In the genomic region with DNA sequence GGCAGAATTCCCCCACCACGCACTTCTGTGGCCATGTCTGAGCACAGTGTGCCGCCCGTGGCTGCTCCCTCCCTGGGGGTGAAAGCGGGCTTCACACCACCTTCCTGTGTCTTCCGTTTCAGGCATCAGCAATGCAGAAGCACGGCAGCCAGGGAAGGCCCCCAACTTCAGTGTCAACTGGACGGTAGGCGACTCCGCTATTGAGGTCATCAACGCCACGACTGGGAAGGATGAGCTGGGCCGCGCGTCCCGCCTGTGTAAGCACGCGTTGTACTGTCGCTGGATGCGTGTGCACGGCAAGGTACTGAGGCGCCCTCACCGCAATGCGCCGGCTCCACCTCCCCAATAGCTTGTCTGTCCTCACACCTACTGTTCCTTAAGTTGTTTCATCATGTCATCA, we compare ENCODE assay signal across 20 cellular contexts.
DNase-seq lines count a peak whose midpoint lies in the region; ATAC-seq, FAIRE-seq and TF ChIP-seq lines count a peak whose summit lies in the region.
"Had no signal": no experiment of that assay in that cellular context is flagged by ENCODE, and none has a peak within 500 bp of the region (broad histone marks: within the 10 kb centered on the region; RNA-seq: fewer than 3 reads in every experiment).

No MANE protein-coding gene starts in this region.

- H2BK12ac ChIP-seq in H9 (ENCODE audit: insufficient read length, low read depth, low read length), result no peak overlapping the region

- no peak for ATAC-seq in activated CD8-positive, alpha-beta T cell treated with anti-CD3 and anti-CD28 coated beads, Interleukin-2, amount 10 ng/mL, durations not matched to agents 7 days and 5 days
- ATAC-seq in activated CD8-positive, alpha-beta T cell treated with anti-CD3 and anti-CD28 coated beads for 36 hours, result no peak
- no peak for ATAC-seq in K562
- no peak for ATAC-seq in upper lobe of right lung
- ATAC-seq in activated T-helper 17 cell treated with anti-CD3 and anti-CD28 coated beads, Interleukin-2, amount 50 U/mL, for 72 hours (replicated peaks), result no peak
- no peak for ATAC-seq in GM21390 (IDR thresholded peaks at IDR 0.05; ENCODE audit: unreplicated experiment)
- ATAC-seq: HepG2 had no signal

- H3K9ac ChIP-seq in H9 (ENCODE audit: extremely low read depth, insufficient read length, low read length) (no peak overlapping the region), K562 (ENCODE audit: insufficient read depth in 1 of 2, low read depth in 2 of 2, low read length in 2 of 2) (no peak overlapping the region)

- H2AK5ac ChIP-seq in H9 (ENCODE audit: insufficient read length, low read length), result no peak overlapping the region

- no peaks in the 10 kb centered on the region for H3K23me2 ChIP-seq in H9 (ENCODE audit: insufficient read length, low read depth, low read length, poor library complexity, severe bottlenecking)

- no peak overlapping the region for H3K18ac ChIP-seq in H9 (ENCODE audit: insufficient read length, low read depth, low read length)

- in situ Hi-C loops in K562 (cut with MboI), result no loop called here

- H3K79me2 ChIP-seq in H9 (ENCODE audit: insufficient read depth, low read length) (no peaks in the 10 kb centered on the region), K562 (ENCODE audit: control insufficient read depth, insufficient read depth, low read length) (no peaks in the 10 kb centered on the region)

- BruUV-seq in K562 (replicated peaks; lab: Mats Ljungman, UMichigan), result no TSS peak

- H3K4me2 ChIP-seq in H9 (ENCODE audit: insufficient read depth, insufficient read length, low read length), result no peak overlapping the region
- no peak overlapping the region for H3K4me2 ChIP-seq in K562 (ENCODE audit: insufficient read depth, low read length)

- no peak overlapping the region; the same call in 1 of the 2 replicates for H3K14ac ChIP-seq in H9 (ENCODE audit: insufficient read depth, low read length)

- H3T11ph ChIP-seq in H9 (ENCODE audit: low read length), result no peak overlapping the region

- no peak overlapping the region for H4K5ac ChIP-seq in H9 (ENCODE audit: insufficient read length, low read depth, low read length)

- no peaks in the 10 kb centered on the region for H3K27me3 Mint-ChIP-seq in activated CD8-positive, alpha-beta T cell treated with anti-CD3 and anti-CD28 coated beads, Interleukin-2, amount 10 ng/mL, durations not matched to agents 7 days and 5 days (ENCODE audit: low read depth)
- no peaks in the 10 kb centered on the region for H3K27me3 Mint-ChIP-seq in activated CD8-positive, alpha-beta T cell treated with anti-CD3 and anti-CD28 coated beads for 36 hours
- no peaks in the 10 kb centered on the region for H3K27me3 Mint-ChIP-seq in H9 (ENCODE audit: low read depth)
- H3K27me3 Mint-ChIP-seq in activated T-helper 17 cell treated with anti-CD3 and anti-CD28 coated beads, Interleukin-2, amount 50 U/mL, for 72 hours, result no peaks in the 10 kb centered on the region
- H3K27me3 Mint-ChIP-seq: B cell; CD8-positive, alpha-beta memory T cell had no signal

- no peak overlapping the region for H3K4ac ChIP-seq in H9 (ENCODE audit: low read depth, low read length)

- H3K79me1 ChIP-seq in H9 (ENCODE audit: insufficient read depth, low read depth, low read length, poor library complexity, severe bottlenecking), result no peaks in the 10 kb centered on the region

- CTCF ChIA-PET in activated CD8-positive, alpha-beta T cell treated with anti-CD3 and anti-CD28 coated beads, Interleukin-2, amount 10 ng/mL, durations not matched to agents 7 days and 5 days (lab: Charles Lee), result no interaction called here
- CTCF ChIA-PET in activated CD8-positive, alpha-beta T cell treated with anti-CD3 and anti-CD28 coated beads for 36 hours (lab: Charles Lee), result no interaction called here
- CTCF ChIA-PET in K562 (lab: Yijun Ruan, JAX; ENCODE audit: low intra/inter-chr PET ratio), result no interaction called here

- no peak for DNase-seq in activated CD8-positive, alpha-beta T cell treated with anti-CD3 and anti-CD28 coated beads, Interleukin-2, amount 10 ng/mL, durations not matched to agents 7 days and 5 days
- DNase-seq in activated CD8-positive, alpha-beta T cell treated with anti-CD3 and anti-CD28 coated beads for 36 hours, result no peak
- DNase-seq in H9, result no peak
- no peak for DNase-seq in K562 (ENCODE audit: extremely low read depth in 1 of 4, low spot score in 3 of 4)
- DNase-seq in upper lobe of right lung, result peak; percentile 62
- DNase-seq in GM12891 (ENCODE audit: insufficient read length, low spot score), result no peak
- DNase-seq: Caco-2; CD8-positive, alpha-beta memory T cell; DMS53; GF-D8; GOT3; HCEC 1CT; HFFc6 had no signal

- H3K9me3 ChIP-seq in H9 (ENCODE audit: control insufficient read depth, low read depth, low read length), result no peaks in the 10 kb centered on the region
- H3K9me3 ChIP-seq in K562 (replicated peaks; ENCODE audit: control insufficient read depth, insufficient read depth, low read depth, low read length), result no peaks in the 10 kb centered on the region
- peaks cover 6% of the 10 kb centered on the region for H3K9me3 ChIP-seq in upper lobe of right lung

- H4K20me1 ChIP-seq in H9 (ENCODE audit: control insufficient read depth, insufficient read depth, insufficient read length), result no peaks in the 10 kb centered on the region
- peaks cover 5% of the 10 kb centered on the region; the same call in 1 of the 2 replicates for H4K20me1 ChIP-seq in K562 (replicated peaks; ENCODE audit: control insufficient read depth, insufficient read depth, low read length)

- no peak overlapping the region for H3K4me3 Mint-ChIP-seq in activated CD8-positive, alpha-beta T cell treated with anti-CD3 and anti-CD28 coated beads, Interleukin-2, amount 10 ng/mL, durations not matched to agents 7 days and 5 days
- no peak overlapping the region for H3K4me3 Mint-ChIP-seq in activated CD8-positive, alpha-beta T cell treated with anti-CD3 and anti-CD28 coated beads for 36 hours
- no peak overlapping the region for H3K4me3 Mint-ChIP-seq in H9
- H3K4me3 Mint-ChIP-seq in activated T-helper 17 cell treated with anti-CD3 and anti-CD28 coated beads, Interleukin-2, amount 50 U/mL, for 72 hours, result no peak overlapping the region
- H3K4me3 Mint-ChIP-seq: B cell, HFFc6 had no signal

- H3K4me1 ChIP-seq in H9 (ENCODE audit: insufficient read depth, low read length) (peaks cover 3% of the 10 kb centered on the region; the same call in 1 of the 2 replicates), K562 (replicated peaks in 1 of 2; ENCODE audit: control insufficient read depth in 2 of 2, insufficient read depth in 2 of 2, low read length in 2 of 2) (peaks cover 0 to 10% of the 10 kb centered on the region in 2 experiments; a peak in 1 of 5 replicates), upper lobe of right lung (no peaks in the 10 kb centered on the region)
- H3K4me1 ChIP-seq: Caco-2 had no signal

- no peak for TF ChIP-seq RAD21 in K562 (CRISPR knock-in tag; conservative IDR thresholded peaks at IDR 0.05 in 1 of 2, IDR thresholded peaks at IDR 0.05 in 1 of 2)

- peak overlapping the region; percentile 43 for H3K27ac Mint-ChIP-seq in activated CD8-positive, alpha-beta T cell treated with anti-CD3 and anti-CD28 coated beads, Interleukin-2, amount 10 ng/mL, durations not matched to agents 7 days and 5 days
- H3K27ac Mint-ChIP-seq in activated CD8-positive, alpha-beta T cell treated with anti-CD3 and anti-CD28 coated beads for 36 hours, result no peak overlapping the region
- H3K27ac Mint-ChIP-seq in H9, result peak overlapping the region in 2 of 3 experiments; percentile 34 to 45; a peak in 3 of 7 replicates
- no peak overlapping the region for H3K27ac Mint-ChIP-seq in activated T-helper 17 cell treated with anti-CD3 and anti-CD28 coated beads, Interleukin-2, amount 50 U/mL, for 72 hours
- H3K27ac Mint-ChIP-seq: B cell, HFFc6 had no signal

- H3K27ac ChIP-seq in H9 (ENCODE audit: insufficient read length, low read depth, low read length) (no peak overlapping the region), K562 (ENCODE audit: extremely low read depth, low read depth, low read length) (no peak overlapping the region), upper lobe of right lung (no peak overlapping the region)
- H3K27ac ChIP-seq: C4-2B had no signal

- intact Hi-C loops in activated CD8-positive, alpha-beta T cell treated with anti-CD3 and anti-CD28 coated beads for 36 hours (cut with micrococcal nuclease), result no loop called here
- intact Hi-C loops in K562 (cut with micrococcal nuclease) (no loop called here), upper lobe of right lung (cut with DNase I) (no loop called here)

- H3K27me3 ChIP-seq in H9 (ENCODE audit: insufficient read depth, low read length) (no peaks in the 10 kb centered on the region), K562 (ENCODE audit: control insufficient read depth in 2 of 2, insufficient read depth in 2 of 2, low read length in 2 of 2) (peaks cover 8 to 14% of the 10 kb centered on the region in 2 experiments; a peak in 3 of 5 replicates), upper lobe of right lung (no peaks in the 10 kb centered on the region)

- no peak overlapping the region for H4K91ac ChIP-seq in H9 (ENCODE audit: insufficient read length, low read depth, low read length)

- no peaks in the 10 kb centered on the region for H3K9me1 ChIP-seq in K562 (ENCODE audit: control insufficient read depth, insufficient read depth, low read length)

- H2BK5ac ChIP-seq in H9 (ENCODE audit: insufficient read length, low read length), result no peak overlapping the region

- no peak for TF ChIP-seq EP300 in K562 (IDR thresholded peaks at IDR 0.05; ENCODE audit: low read length)

- H3K36me3 ChIP-seq in K562 (ENCODE audit: control insufficient read depth, insufficient read depth, low read length) (no peaks in the 10 kb centered on the region), upper lobe of right lung (peaks cover 34% of the 10 kb centered on the region)

- H3K23ac ChIP-seq in H9 (ENCODE audit: insufficient read length, low read depth, low read length), result no peak overlapping the region

- no peak for TF ChIP-seq POLR2A in K562 (conservative IDR thresholded peaks at IDR 0.05)
- TF ChIP-seq POLR2A in GM12891 (IDR thresholded peaks at IDR 0.05; ENCODE audit: low read depth, low read length), result no peak

- POLR2A ChIA-PET in activated CD8-positive, alpha-beta T cell treated with anti-CD3 and anti-CD28 coated beads, Interleukin-2, amount 10 ng/mL, durations not matched to agents 7 days and 5 days (lab: Charles Lee), result no interaction called here
- POLR2A ChIA-PET in activated CD8-positive, alpha-beta T cell treated with anti-CD3 and anti-CD28 coated beads for 36 hours (lab: Charles Lee), result no interaction called here
- POLR2A ChIA-PET in K562 (lab: Yijun Ruan, JAX), result no interaction called here

- H2BK15ac ChIP-seq in H9 (ENCODE audit: low read depth, low read length), result no peak overlapping the region

- H4K8ac ChIP-seq in H9 (replicated peaks; ENCODE audit: insufficient read length, low read depth, low read length), result no peak overlapping the region

- H2AFZ ChIP-seq in H9 (ENCODE audit: low read length) (no peak overlapping the region), K562 (ENCODE audit: low read depth, low read length) (no peak overlapping the region)

- H3K4me3 ChIP-seq in K562, result no peak overlapping the region
- H3K4me3 ChIP-seq in upper lobe of right lung, result no peak overlapping the region

- no peak overlapping the region for H2BK20ac ChIP-seq in H9 (ENCODE audit: low read depth, low read length, poor library complexity, severe bottlenecking)

- peaks cover 41% of the 10 kb centered on the region for H3K36me3 Mint-ChIP-seq in activated CD8-positive, alpha-beta T cell treated with anti-CD3 and anti-CD28 coated beads, Interleukin-2, amount 10 ng/mL, durations not matched to agents 7 days and 5 days (ENCODE audit: low read depth)
- H3K36me3 Mint-ChIP-seq in activated CD8-positive, alpha-beta T cell treated with anti-CD3 and anti-CD28 coated beads for 36 hours (ENCODE audit: low read depth), result peaks cover 28% of the 10 kb centered on the region
- peaks cover 2 to 21% (median 15%) of the 10 kb centered on the region in 3 experiments; a peak in 5 of 7 replicates for H3K36me3 Mint-ChIP-seq in H9 (ENCODE audit: insufficient read depth in 1 of 3, low read depth in 3 of 3)
- peaks cover 25% of the 10 kb centered on the region for H3K36me3 Mint-ChIP-seq in activated T-helper 17 cell treated with anti-CD3 and anti-CD28 coated beads, Interleukin-2, amount 50 U/mL, for 72 hours (ENCODE audit: low read depth)

- no CpG with 5 or more reads among the region's 24 CpGs for WGBS in H9 (ENCODE audit: extremely low coverage, insufficient read length, low lambda C conversion rate)
- WGBS in K562 (ENCODE audit: insufficient coverage, low coverage, missing lambda C conversion rate), result 69% methylated on average over 24 of the region's 24 CpGs

- H2BK120ac ChIP-seq in H9 (ENCODE audit: low read depth, low read length, poor library complexity, severe bottlenecking), result no peak overlapping the region

- no peak for TF ChIP-seq CTCF in activated CD8-positive, alpha-beta T cell treated with anti-CD3 and anti-CD28 coated beads for 36 hours (IDR thresholded peaks at IDR 0.05)
- TF ChIP-seq CTCF in H9 (conservative IDR thresholded peaks at IDR 0.05) (no peak), K562 (IDR thresholded peaks at IDR 0.05 in 2 of 3, conservative IDR thresholded peaks at IDR 0.05 in 1 of 3; ENCODE audit: insufficient read depth in 2 of 3, low read depth in 1 of 3, low read length in 3 of 3) (no peak), upper lobe of right lung (IDR thresholded peaks at IDR 0.05) (no peak)

- FAIRE-seq in K562 (lab: Jason Lieb, UNC), result no peak
- no peak for FAIRE-seq in GM12891 (lab: Jason Lieb, UNC)
- FAIRE-seq: GM18507, HepG2, HTR-8/SVneo had no signal

- H3K9me3 Mint-ChIP-seq in activated CD8-positive, alpha-beta T cell treated with anti-CD3 and anti-CD28 coated beads, Interleukin-2, amount 10 ng/mL, durations not matched to agents 7 days and 5 days (ENCODE audit: insufficient read depth), result no peaks in the 10 kb centered on the region
- peaks cover 11% of the 10 kb centered on the region for H3K9me3 Mint-ChIP-seq in activated CD8-positive, alpha-beta T cell treated with anti-CD3 and anti-CD28 coated beads for 36 hours
- H3K9me3 Mint-ChIP-seq in H9, result peaks cover 13 to 19% of the 10 kb centered on the region in 2 experiments; a peak in 4 of 5 replicates
- peaks cover 18% of the 10 kb centered on the region for H3K9me3 Mint-ChIP-seq in activated T-helper 17 cell treated with anti-CD3 and anti-CD28 coated beads, Interleukin-2, amount 50 U/mL, for 72 hours

- no peak overlapping the region for H3K56ac ChIP-seq in H9 (ENCODE audit: insufficient read length, low read depth, low read length)

- H3K4me1 Mint-ChIP-seq in activated CD8-positive, alpha-beta T cell treated with anti-CD3 and anti-CD28 coated beads, Interleukin-2, amount 10 ng/mL, durations not matched to agents 7 days and 5 days (ENCODE audit: low read depth), result peaks cover 9% of the 10 kb centered on the region
- H3K4me1 Mint-ChIP-seq in activated CD8-positive, alpha-beta T cell treated with anti-CD3 and anti-CD28 coated beads for 36 hours (ENCODE audit: low read depth), result peaks cover 8% of the 10 kb centered on the region
- H3K4me1 Mint-ChIP-seq in H9, result peaks cover 6 to 9% of the 10 kb centered on the region in 2 experiments; a peak in 2 of 4 replicates
- H3K4me1 Mint-ChIP-seq in activated T-helper 17 cell treated with anti-CD3 and anti-CD28 coated beads, Interleukin-2, amount 50 U/mL, for 72 hours, result no peaks in the 10 kb centered on the region

Comparison
In these comparisons a context has a peak if more than half of its experiments do, and no peak if none do; other contexts are left out.
1. H3K27ac Mint-ChIP-seq: peak in activated CD8-positive, alpha-beta T cell treated with anti-CD3 and anti-CD28 coated beads, Interleukin-2, amount 10 ng/mL, durations not matched to agents 7 days and 5 days (single experiment) and H9 (2 of 3); none in activated CD8-positive, alpha-beta T cell treated with anti-CD3 and anti-CD28 coated beads for 36 hours (single experiment) and activated T-helper 17 cell treated with anti-CD3 and anti-CD28 coated beads, Interleukin-2, amount 50 U/mL, for 72 hours (single experiment).